30 cellular contexts compared by ENCODE assay signal in the genomic region with DNA sequence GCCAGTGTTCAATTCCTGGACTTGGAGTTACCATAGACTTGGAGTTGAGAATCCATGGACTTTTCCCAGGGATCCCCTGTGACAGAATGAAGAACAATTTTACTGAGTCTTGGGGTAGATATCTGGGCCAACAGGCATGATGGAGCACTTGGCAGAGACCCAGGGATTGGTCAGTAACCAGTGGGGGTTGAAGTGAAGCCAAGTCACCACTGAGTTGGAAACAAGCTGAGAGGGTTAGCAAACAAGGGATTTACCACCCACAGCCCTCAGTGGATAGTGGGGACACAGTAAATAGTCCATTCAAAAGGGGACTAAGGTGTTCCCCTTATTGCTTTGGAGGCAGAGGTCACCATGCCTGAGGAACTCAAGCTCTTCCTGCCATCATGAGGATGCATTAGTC.
DNase-seq lines count a peak whose midpoint lies in the region; ATAC-seq and FAIRE-seq lines count a peak whose summit lies in the region.
"Had no signal": no experiment of that assay in that cellular context is flagged by ENCODE, and none has a peak within 500 bp of the region (broad histone marks: within the 10 kb centered on the region; RNA-seq: fewer than 3 reads in every experiment).

No MANE protein-coding gene starts in this region.

- ATAC-seq in GM19035 (IDR thresholded peaks at IDR 0.05; ENCODE audit: unreplicated experiment) = no peak
- ATAC-seq: GM12878, HepG2, K562, PC-3, Right ventricle myocardium inferior, SK-N-SH treated with all-trans-retinoic acid at 6 μM for 48 hours had no signal

- DNase-seq in NCI-H2196 (lab: John Stamatoyannopoulos, UW; ENCODE audit: unreplicated experiment) (peak; percentile 20), NCI-H2196 treated with DMSO at 0.1 percent for 48 hours (lab: John Stamatoyannopoulos, UW; ENCODE audit: unreplicated experiment) (no peak), M059J (ENCODE audit: low read depth) (peak; percentile 18), RCC 7860 (ENCODE audit: low spot score) (peak; percentile 4), renal cortical epithelial cell (ENCODE audit: low read depth) (peak; percentile 72)
- no peak for DNase-seq in activated CD8-positive, alpha-beta memory T cell treated with anti-CD3 and anti-CD28 coated beads, Interleukin-2, amount 50 U/mL, for 48 hours
- DNase-seq in activated CD4-positive, CD25-positive, alpha-beta regulatory T cell treated with anti-CD3 and anti-CD28 coated beads, Interleukin-2, amount 50 U/mL, for 72 hours = no peak
- DNase-seq: AML-193; CD4-positive, alpha-beta T cell; COR-L47; DMS79; EL; GDM1; Kasumi-1; MV-4-11; NCI-H2171 treated with DMSO at 0.1 percent for 48 hours; NCI-H510A; NCI-H69; NK-92 treated with Interleukin-12 subunit alpha and Interleukin-12 subunit beta, amount 100 ng/mL, for 24 hours; PC-3; SJCRH30 had no signal

- FAIRE-seq in RCC 7860 (lab: Jason Lieb, UNC) = no peak
- FAIRE-seq: A204.1, GM12878, GM19239, H54, HepG2, K562 had no signal

Comparison
In these comparisons a context has a peak if more than half of its experiments do, and no peak if none do; other contexts are left out.
1. DNase-seq: peak in NCI-H2196 (single experiment), M059J (single experiment), RCC 7860 (single experiment) and renal cortical epithelial cell (single experiment); none in NCI-H2196 treated with DMSO at 0.1 percent for 48 hours (single experiment), activated CD8-positive, alpha-beta memory T cell treated with anti-CD3 and anti-CD28 coated beads, Interleukin-2, amount 50 U/mL, for 48 hours (single experiment) and activated CD4-positive, CD25-positive, alpha-beta regulatory T cell treated with anti-CD3 and anti-CD28 coated beads, Interleukin-2, amount 50 U/mL, for 72 hours (single experiment).